ENCODE assay signal across 1 cellular context in the genomic region with DNA sequence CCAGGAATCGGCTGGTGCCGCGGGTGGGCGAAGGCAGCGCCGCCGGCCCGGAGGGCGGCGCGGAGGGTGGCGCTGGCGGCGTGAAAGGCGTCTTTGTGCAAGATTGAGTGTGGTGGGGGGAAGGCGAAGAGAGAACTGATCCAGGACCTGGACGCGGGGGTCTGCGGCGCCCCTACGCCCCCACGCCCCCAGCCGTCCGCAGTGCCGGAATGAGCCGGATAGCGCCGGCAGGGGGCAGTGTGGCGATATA.
TF ChIP-seq lines count a peak whose summit lies in the region.

No MANE protein-coding gene starts in this region.

TF ChIP-seq in K562, 482 proteins besides CTCF, POLR2A, EP300 and RAD21 (continued from another document):
- TF ChIP-seq CHD7 (IDR thresholded peaks at IDR 0.05; ENCODE audit: low read depth, low read length) (no peak), ZBTB7A (IDR thresholded peaks at IDR 0.05; ENCODE audit: borderline replicate concordance, control insufficient read depth, low read depth, low read length) (peak; percentile 60; the same call in 1 of the 2 replicates), TFE3 (CRISPR knock-in tag; IDR thresholded peaks at IDR 0.05) (no peak)
